17 cellular contexts compared by ENCODE assay signal in genomic region chr5:164354138-164354751, GRCh38.
"Had no signal": no experiment of that assay in that cellular context is flagged by ENCODE, and none has a peak within 500 bp of the region (broad histone marks: within the 10 kb centered on the region; RNA-seq: fewer than 3 reads in every experiment).

No MANE protein-coding gene starts in this region.

- H3K4me3 ChIP-seq: gastroesophageal sphincter, psoas muscle had no signal

- DNase-seq: activated CD4-positive, alpha-beta T cell treated with anti-CD3 and anti-CD28 coated beads, Interleukin-2, amount 50 U/mL, for 1 hour; activated CD4-positive, CD25-positive, alpha-beta regulatory T cell; activated T-cell treated with anti-CD3 and anti-CD28 coated beads, Interleukin-2, amount 50 U/mL, for 1 hour; brain microvascular endothelial cell; dermis blood vessel endothelial cell; kidney; left ventricle myocardium superior; mesenchymal stem cell; nephron progenitor cell; psoas muscle; stimulated activated CD4-positive, alpha-beta T cell treated with anti-CD3 and anti-CD28 coated beads, Interleukin-2, amount 100 ng/mL, for 48 hours; stimulated activated naive CD4-positive, alpha-beta T cell treated with Interleukin-2 at 50 U/mL for 16 hours; T1000; trophoblast cell had no signal

- H3K36me3 ChIP-seq: brain microvascular endothelial cell, gastroesophageal sphincter had no signal

- H3K4me1 ChIP-seq: gastroesophageal sphincter, psoas muscle had no signal

- H3K27ac ChIP-seq: brain microvascular endothelial cell, gastroesophageal sphincter, psoas muscle had no signal

- H3K27me3 ChIP-seq: brain microvascular endothelial cell, gastroesophageal sphincter had no signal

- H3K9me3 ChIP-seq: gastroesophageal sphincter, psoas muscle had no signal

- ATAC-seq: activated naive CD4-positive, alpha-beta T cell treated with anti-CD3 and anti-CD28 coated beads, Interleukin-2, amount 50 U/mL, for 72 hours; gastroesophageal sphincter; left ventricle myocardium superior; psoas muscle; sciatic nerve had no signal
